In the genomic region with DNA sequence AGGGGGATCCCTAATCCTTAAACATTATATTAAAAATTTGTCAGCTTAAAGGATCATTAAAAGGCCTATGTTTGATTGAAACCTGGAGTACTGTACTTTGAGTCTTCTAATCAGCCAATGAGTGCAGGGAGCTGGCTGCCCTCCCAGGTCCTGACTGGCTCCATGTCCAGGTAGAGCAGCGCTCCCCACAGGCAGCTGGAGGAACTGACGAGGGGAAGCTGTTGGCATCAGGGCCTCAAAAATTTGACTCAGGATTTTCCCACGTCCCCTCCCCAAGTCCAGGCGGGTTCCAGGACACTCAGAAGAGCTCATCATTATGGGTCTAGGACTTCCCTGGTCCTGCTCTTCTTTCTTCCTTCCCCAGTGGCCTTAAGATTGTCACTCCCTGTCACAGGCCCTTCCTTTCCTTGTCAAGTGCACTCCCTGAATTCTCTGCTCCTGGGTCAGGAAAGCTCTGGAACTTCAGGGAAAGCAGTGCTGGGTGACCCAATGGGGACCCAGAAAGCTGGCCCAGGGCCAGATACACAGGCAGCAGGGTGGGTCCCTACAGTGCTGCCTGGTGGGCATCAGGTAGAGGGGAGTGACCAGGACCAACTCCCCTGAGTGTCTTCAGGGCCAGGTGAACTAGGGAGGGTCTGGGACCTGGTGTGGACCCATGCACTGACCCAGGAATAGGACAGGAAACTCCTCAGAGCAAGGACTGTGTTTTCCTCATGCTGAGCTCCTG, we compare ENCODE assay signal across 8 cellular contexts.
DNase-seq lines count a peak whose midpoint lies in the region; ATAC-seq and TF ChIP-seq lines count a peak whose summit lies in the region.

No MANE protein-coding gene starts in this region.

- 88 to 93% methylated on average over 4 of the region's 4 CpGs for WGBS in sigmoid colon, 2 donors

- ATAC-seq in left lung = no peak

- no peak for DNase-seq in GM12865 (ENCODE audit: low read depth)
- peak; percentile 51 to 61 for DNase-seq in SJCRH30
- DNase-seq in fibroblast of villous mesenchyme (ENCODE audit: low read depth) = no peak
- DNase-seq in sigmoid colon = no peak
- DNase-seq in left lung = no peak
- DNase-seq in NCI-H2171 (lab: John Stamatoyannopoulos, UW) = no peak
- no peak for DNase-seq in DMS79 (lab: John Stamatoyannopoulos, UW)

- H3K4me1 ChIP-seq in SJCRH30 (no peaks in the 10 kb centered on the region), sigmoid colon (no peaks in the 10 kb centered on the region), left lung (peaks cover 0 to 13% of the 10 kb centered on the region in 2 donors)

- intact Hi-C loops in sigmoid colon (cut with DNase I) (no loop called here), left lung (cut with DNase I) (no loop called here)

- H3K27me3 ChIP-seq in SJCRH30 = no peaks in the 10 kb centered on the region
- no peaks in the 10 kb centered on the region for H3K27me3 ChIP-seq in sigmoid colon
- no peaks in the 10 kb centered on the region for H3K27me3 ChIP-seq in left lung

- no peak overlapping the region for H3K4me3 ChIP-seq in GM12865 (ENCODE audit: low read depth, low read length)
- no peak overlapping the region for H3K4me3 ChIP-seq in SJCRH30
- no peak overlapping the region for H3K4me3 ChIP-seq in fibroblast of villous mesenchyme (ENCODE audit: low read depth, low read length)
- no peak overlapping the region for H3K4me3 ChIP-seq in sigmoid colon
- no peak overlapping the region for H3K4me3 ChIP-seq in left lung

- no peak for TF ChIP-seq EP300 in sigmoid colon (IDR thresholded peaks at IDR 0.05)

- H3K27ac ChIP-seq in 22Rv1 = no peak overlapping the region
- no peak overlapping the region for H3K27ac ChIP-seq in SJCRH30
- no peak overlapping the region for H3K27ac ChIP-seq in sigmoid colon
- H3K27ac ChIP-seq in left lung = no peak overlapping the region

- H3K9me3 ChIP-seq in SJCRH30 (replicated peaks) = no peaks in the 10 kb centered on the region
- H3K9me3 ChIP-seq in sigmoid colon = no peaks in the 10 kb centered on the region
- H3K9me3 ChIP-seq in left lung = no peaks in the 10 kb centered on the region

- H3K36me3 ChIP-seq in SJCRH30 = no peaks in the 10 kb centered on the region
- H3K36me3 ChIP-seq in sigmoid colon = no peaks in the 10 kb centered on the region
- H3K36me3 ChIP-seq in left lung = no peaks in the 10 kb centered on the region

- TF ChIP-seq POLR2A in sigmoid colon (IDR thresholded peaks at IDR 0.05) = no peak

- TF ChIP-seq CTCF in 22Rv1 (IDR thresholded peaks at IDR 0.05) (0 out of 2 replicates have a peak, but pooled peaks have one; percentile 9), GM12865 (IDR thresholded peaks at IDR 0.05; ENCODE audit: insufficient read depth, low read depth, low read length, missing control alignments) (peak; percentile 4), fibroblast of villous mesenchyme (IDR thresholded peaks at IDR 0.05; ENCODE audit: insufficient read depth, low read depth, low read length) (peak; percentile 37), sigmoid colon (IDR thresholded peaks at IDR 0.05) (no peak), left lung (IDR thresholded peaks at IDR 0.05) (no peak)

Comparison
In these comparisons a context has a peak if more than half of its experiments do, and no peak if none do; other contexts are left out.
1. CTCF ChIP-seq: peak in 22Rv1 (single experiment), GM12865 (single experiment) and fibroblast of villous mesenchyme (single experiment); none in sigmoid colon (0 of 4) and left lung (0 of 2).
2. DNase-seq: peak in SJCRH30 (2 of 2); none in GM12865 (single experiment), fibroblast of villous mesenchyme (single experiment), sigmoid colon (single experiment), left lung (0 of 2), NCI-H2171 (single experiment) and DMS79 (single experiment).